23 cellular contexts compared by ENCODE assay signal in genomic region chr22:23221351-23221804, GRCh38. TPM values are rescaled to one million over a fixed set of nuclear protein-coding genes. Genes with fewer than 3 reads are reported as not detected.
DNase-seq lines count a peak whose midpoint lies in the region; ATAC-seq lines count a peak whose summit lies in the region.
"Had no signal": no experiment of that assay in that cellular context is flagged by ENCODE, and none has a peak within 500 bp of the region (broad histone marks: within the 10 kb centered on the region; RNA-seq: fewer than 3 reads in every experiment).

No MANE protein-coding gene starts in this region.

- peak overlapping the region; percentile 99 for H3K27ac ChIP-seq in KOPT-K1 (ENCODE audit: low read depth, low read length, poor library complexity, severe bottlenecking)
- no peak overlapping the region for H3K27ac ChIP-seq in rectal smooth muscle tissue (ENCODE audit: low read depth, low read length)
- no peak overlapping the region for H3K27ac ChIP-seq in SJCRH30
- H3K27ac ChIP-seq: psoas muscle, WERI-Rb-1 had no signal

- H3K9me3 Mint-ChIP-seq in activated CD4-positive, alpha-beta T cell treated with anti-CD3 and anti-CD28 coated beads, Interleukin-2, amount 10 ng/mL, durations not matched to agents 24 days and 14 days: no peaks in the 10 kb centered on the region
- no peaks in the 10 kb centered on the region for H3K9me3 Mint-ChIP-seq in central memory CD8-positive, alpha-beta T cell
- H3K9me3 Mint-ChIP-seq: neural crest cell had no signal

- peaks cover 88% of the 10 kb centered on the region for H3K4me1 Mint-ChIP-seq in activated CD4-positive, alpha-beta T cell treated with anti-CD3 and anti-CD28 coated beads, Interleukin-2, amount 10 ng/mL, durations not matched to agents 24 days and 14 days
- peaks cover 100% of the 10 kb centered on the region for H3K4me1 Mint-ChIP-seq in central memory CD8-positive, alpha-beta T cell

- ATAC-seq in central memory CD8-positive, alpha-beta T cell (replicated peaks; ENCODE audit: extremely low read depth, poor library complexity, severe bottlenecking): no peak
- ATAC-seq: activated CD8-positive, alpha-beta memory T cell treated with anti-CD3 and anti-CD28 coated beads, Interleukin-2, amount 10 ng/mL, durations not matched to agents 7 days and 5 days; psoas muscle had no signal

- H3K36me3 ChIP-seq in KOPT-K1 (ENCODE audit: insufficient read depth, low read length) (no peaks in the 10 kb centered on the region), rectal smooth muscle tissue (ENCODE audit: control insufficient read depth, insufficient read depth, low read length) (no peaks in the 10 kb centered on the region), SJCRH30 (no peaks in the 10 kb centered on the region)
- H3K36me3 ChIP-seq: thyroid gland had no signal

- H3K27me3 ChIP-seq in rectal smooth muscle tissue (ENCODE audit: control insufficient read depth, insufficient read depth, low read length) (no peaks in the 10 kb centered on the region), SJCRH30 (no peaks in the 10 kb centered on the region)
- H3K27me3 ChIP-seq: thyroid gland had no signal

- no peaks in the 10 kb centered on the region for H3K9me3 ChIP-seq in KOPT-K1 (ENCODE audit: insufficient read depth, low read length, poor library complexity, severe bottlenecking)
- no peaks in the 10 kb centered on the region for H3K9me3 ChIP-seq in SJCRH30 (replicated peaks)
- H3K9me3 ChIP-seq: psoas muscle, thyroid gland had no signal

- H3K27ac Mint-ChIP-seq in activated CD4-positive, alpha-beta T cell treated with anti-CD3 and anti-CD28 coated beads, Interleukin-2, amount 10 ng/mL, durations not matched to agents 24 days and 14 days: peak overlapping the region; percentile 56
- peak overlapping the region; percentile 79 for H3K27ac Mint-ChIP-seq in central memory CD8-positive, alpha-beta T cell (ENCODE audit: low read depth)
- H3K27ac Mint-ChIP-seq: activated CD8-positive, alpha-beta memory T cell treated with anti-CD3 and anti-CD28 coated beads, Interleukin-2, amount 10 ng/mL, durations not matched to agents 7 days and 5 days had no signal

- H3K4me1 ChIP-seq in rectal smooth muscle tissue (ENCODE audit: control insufficient read depth, insufficient read depth, low read length): peaks cover 3% of the 10 kb centered on the region
- H3K4me1 ChIP-seq in SJCRH30: peaks cover 56% of the 10 kb centered on the region

- H3K4me3 Mint-ChIP-seq in activated CD4-positive, alpha-beta T cell treated with anti-CD3 and anti-CD28 coated beads, Interleukin-2, amount 10 ng/mL, durations not matched to agents 24 days and 14 days: peak overlapping the region; percentile 78
- peak overlapping the region; percentile 68 for H3K4me3 Mint-ChIP-seq in central memory CD8-positive, alpha-beta T cell
- H3K4me3 Mint-ChIP-seq: activated CD8-positive, alpha-beta memory T cell treated with anti-CD3 and anti-CD28 coated beads, Interleukin-2, amount 10 ng/mL, durations not matched to agents 7 days and 5 days; neural crest cell had no signal

- no peak for DNase-seq in activated CD4-positive, alpha-beta T cell treated with anti-CD3 and anti-CD28 coated beads, Interleukin-2, amount 10 ng/mL, durations not matched to agents 24 days and 14 days
- DNase-seq in activated CD4-positive, alpha-beta T cell treated with anti-CD3 and anti-CD28 coated beads, Interleukin-2, amount 50 U/mL, for 4 hours: no peak
- DNase-seq in central memory CD8-positive, alpha-beta T cell (ENCODE audit: low spot score in 2 of 2): no peak
- DNase-seq in SJCRH30 (no peak), NCI-H524 treated with DMSO at 0.1 percent for 48 hours (lab: John Stamatoyannopoulos, UW) (no peak), superior temporal gyrus (ENCODE audit: extremely low spot score) (no peak)
- DNase-seq: activated CD8-positive, alpha-beta memory T cell treated with anti-CD3 and anti-CD28 coated beads, Interleukin-2, amount 10 ng/mL, durations not matched to agents 7 days and 5 days; activated effector memory CD4-positive, alpha-beta T cell treated with anti-CD3 and anti-CD28 coated beads, Interleukin-2, amount 50 U/mL, for 16 hours; C1 segment of cervical spinal cord; DMS53; H7; islet precursor cell; NCI-H2029 treated with DMSO at 0.1 percent for 48 hours; NCI-H446 treated with DMSO at 0.1 percent for 48 hours; psoas muscle; RPMI8226; stimulated activated CD8-positive, alpha-beta memory T cell treated with anti-CD3 and anti-CD28 coated beads, Interleukin-4, amount 100 ng/mL, for 48 hours; thyroid gland; WERI-Rb-1 had no signal

- no peaks in the 10 kb centered on the region for H3K27me3 Mint-ChIP-seq in activated CD4-positive, alpha-beta T cell treated with anti-CD3 and anti-CD28 coated beads, Interleukin-2, amount 10 ng/mL, durations not matched to agents 24 days and 14 days
- no peaks in the 10 kb centered on the region for H3K27me3 Mint-ChIP-seq in central memory CD8-positive, alpha-beta T cell
- H3K27me3 Mint-ChIP-seq: activated CD8-positive, alpha-beta memory T cell treated with anti-CD3 and anti-CD28 coated beads, Interleukin-2, amount 10 ng/mL, durations not matched to agents 7 days and 5 days had no signal

- peaks cover 4% of the 10 kb centered on the region for H3K36me3 Mint-ChIP-seq in activated CD4-positive, alpha-beta T cell treated with anti-CD3 and anti-CD28 coated beads, Interleukin-2, amount 10 ng/mL, durations not matched to agents 24 days and 14 days (ENCODE audit: low read depth)
- peaks cover 17% of the 10 kb centered on the region for H3K36me3 Mint-ChIP-seq in central memory CD8-positive, alpha-beta T cell (ENCODE audit: insufficient read depth)
- H3K36me3 Mint-ChIP-seq: activated CD8-positive, alpha-beta memory T cell treated with anti-CD3 and anti-CD28 coated beads, Interleukin-2, amount 10 ng/mL, durations not matched to agents 7 days and 5 days had no signal

- intact Hi-C loops in activated CD4-positive, alpha-beta T cell treated with anti-CD3 and anti-CD28 coated beads, Interleukin-2, amount 10 ng/mL, durations not matched to agents 24 days and 14 days (cut with micrococcal nuclease): no loop called here

- H3K4me3 ChIP-seq in rectal smooth muscle tissue (ENCODE audit: low read length) (no peak overlapping the region), SJCRH30 (no peak overlapping the region)
- H3K4me3 ChIP-seq: psoas muscle, smooth muscle cell, thyroid gland had no signal

- H3K9ac ChIP-seq in rectal smooth muscle tissue (ENCODE audit: low read length): peak overlapping the region; percentile 12

RNA-seq across cellular contexts. Expression of gene BCR, which starts 41.1 kb away (rescaled TPM):
- 45.1 and 47.4 TPM in 2 replicates for total RNA-seq in activated CD4-positive, alpha-beta T cell treated with anti-CD3 and anti-CD28 coated beads, Interleukin-2, amount 10 ng/mL, durations not matched to agents 24 days and 14 days
- 24.9 and 27.2 TPM in 2 replicates for total RNA-seq in SJCRH30 (2014; rRNA removed; shearing (Covaris generic))
